In the genomic region with DNA sequence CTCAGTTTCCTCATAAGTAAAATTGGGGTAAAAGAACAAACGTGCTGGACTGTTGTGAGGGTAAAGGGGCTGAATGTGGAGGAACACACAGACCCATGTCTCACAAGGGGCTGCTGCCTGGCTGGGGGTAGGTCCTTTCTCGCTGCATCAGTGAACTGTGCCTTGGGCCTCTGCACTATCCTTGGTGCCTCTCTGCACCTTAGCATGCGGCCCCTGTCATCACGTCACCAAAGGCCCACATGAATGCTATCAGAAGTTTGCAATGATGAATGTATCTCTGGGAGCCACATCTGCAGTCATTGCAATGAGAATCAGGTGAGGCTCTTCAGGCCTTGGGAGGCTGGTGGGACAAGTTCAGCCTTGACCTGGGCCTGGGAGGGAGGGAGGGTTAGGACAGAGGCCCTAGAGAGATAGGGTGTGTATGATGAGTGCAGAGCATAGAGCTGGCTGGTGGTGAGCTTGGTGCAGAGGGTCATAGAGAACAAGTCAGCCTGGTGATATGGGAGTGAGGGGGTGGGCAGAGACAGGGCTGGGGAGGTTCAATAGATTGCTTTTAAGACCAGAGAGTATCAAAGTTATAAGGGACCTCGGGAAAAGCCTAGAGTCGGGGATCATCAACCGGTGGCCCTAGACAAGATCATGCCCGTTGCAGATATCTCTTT, we compare ENCODE assay signal across 12 cellular contexts.
"Had no signal": no experiment of that assay in that cellular context is flagged by ENCODE, and none has a peak within 500 bp of the region (broad histone marks: within the 10 kb centered on the region; RNA-seq: fewer than 3 reads in every experiment).

No MANE protein-coding gene starts in this region.

- H3K27me3 ChIP-seq: brain microvascular endothelial cell, tibial nerve had no signal

- H3K27ac ChIP-seq: brain microvascular endothelial cell, tibial nerve had no signal

- H3K4me3 Mint-ChIP-seq: activated naive CD8-positive, alpha-beta T cell; activated T-helper 17 cell treated with anti-CD3 and anti-CD28 coated beads, Interleukin-2, amount 50 U/mL, for 72 hours; naive thymus-derived CD8-positive, alpha-beta T cell had no signal

- H3K4me1 Mint-ChIP-seq: activated T-helper 17 cell treated with anti-CD3 and anti-CD28 coated beads, Interleukin-2, amount 50 U/mL, for 72 hours; naive thymus-derived CD8-positive, alpha-beta T cell had no signal

- H3K4me3 ChIP-seq: mucosa of descending colon, tibial nerve had no signal

- H3K9me3 ChIP-seq: mucosa of descending colon, tibial nerve had no signal

- H3K27ac Mint-ChIP-seq: activated naive CD8-positive, alpha-beta T cell; activated T-helper 17 cell treated with anti-CD3 and anti-CD28 coated beads, Interleukin-2, amount 50 U/mL, for 72 hours; naive thymus-derived CD8-positive, alpha-beta T cell had no signal

- DNase-seq: activated CD4-positive, alpha-beta T cell treated with anti-CD3 and anti-CD28 coated beads for 1 hour; activated CD4-positive, alpha-beta T cell treated with anti-CD3 and anti-CD28 coated beads, Interleukin-2, amount 50 U/mL, for 48 hours; brain microvascular endothelial cell; foreskin melanocyte; mammary epithelial cell; mucosa of descending colon; stimulated activated CD4-positive, alpha-beta T cell treated with anti-CD3 and anti-CD28 coated beads, Interleukin-4, amount 100 ng/mL, for 1 hour; T-helper 9 cell had no signal

- H3K36me3 Mint-ChIP-seq: activated naive CD8-positive, alpha-beta T cell; naive thymus-derived CD8-positive, alpha-beta T cell had no signal

- H3K9me3 Mint-ChIP-seq: activated T-helper 17 cell treated with anti-CD3 and anti-CD28 coated beads, Interleukin-2, amount 50 U/mL, for 72 hours; naive thymus-derived CD8-positive, alpha-beta T cell had no signal

- H3K27me3 Mint-ChIP-seq: activated naive CD8-positive, alpha-beta T cell had no signal

- H3K36me3 ChIP-seq: brain microvascular endothelial cell, tibial nerve had no signal

- ATAC-seq: activated T-helper 17 cell treated with anti-CD3 and anti-CD28 coated beads, Interleukin-2, amount 50 U/mL, for 72 hours; mucosa of descending colon; naive thymus-derived CD8-positive, alpha-beta T cell had no signal
